1 cellular context compared by ENCODE assay signal in the genomic region with DNA sequence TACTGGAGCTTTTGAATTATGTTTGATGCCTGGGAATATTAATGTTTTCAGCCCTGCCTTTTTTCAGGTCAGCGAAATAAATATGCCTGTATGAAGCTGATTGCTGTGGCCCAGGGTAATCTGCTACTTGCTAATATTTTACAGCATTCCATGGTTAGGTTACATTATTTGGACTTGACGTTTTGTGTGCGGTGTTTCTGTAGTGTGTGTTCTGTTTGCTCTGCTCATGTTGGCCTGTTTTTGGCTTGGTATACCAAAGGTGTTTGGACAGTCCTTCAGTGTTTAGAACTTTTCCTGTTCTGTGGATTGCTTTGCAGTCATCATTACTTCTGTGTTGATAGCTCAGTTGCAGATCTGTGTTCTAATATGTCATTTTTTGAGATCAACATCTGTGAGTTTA.
TF ChIP-seq lines count a peak whose summit lies in the region.

No MANE protein-coding gene starts in this region.

TF ChIP-seq in H1, 55 proteins besides CTCF, POLR2A, EP300 and RAD21 (continued from another document):
- no peak for TF ChIP-seq EGR1 (IDR thresholded peaks at IDR 0.05; ENCODE audit: borderline replicate concordance, low read depth, low read length)
